1 cellular context compared by ENCODE assay signal in the genomic region with DNA sequence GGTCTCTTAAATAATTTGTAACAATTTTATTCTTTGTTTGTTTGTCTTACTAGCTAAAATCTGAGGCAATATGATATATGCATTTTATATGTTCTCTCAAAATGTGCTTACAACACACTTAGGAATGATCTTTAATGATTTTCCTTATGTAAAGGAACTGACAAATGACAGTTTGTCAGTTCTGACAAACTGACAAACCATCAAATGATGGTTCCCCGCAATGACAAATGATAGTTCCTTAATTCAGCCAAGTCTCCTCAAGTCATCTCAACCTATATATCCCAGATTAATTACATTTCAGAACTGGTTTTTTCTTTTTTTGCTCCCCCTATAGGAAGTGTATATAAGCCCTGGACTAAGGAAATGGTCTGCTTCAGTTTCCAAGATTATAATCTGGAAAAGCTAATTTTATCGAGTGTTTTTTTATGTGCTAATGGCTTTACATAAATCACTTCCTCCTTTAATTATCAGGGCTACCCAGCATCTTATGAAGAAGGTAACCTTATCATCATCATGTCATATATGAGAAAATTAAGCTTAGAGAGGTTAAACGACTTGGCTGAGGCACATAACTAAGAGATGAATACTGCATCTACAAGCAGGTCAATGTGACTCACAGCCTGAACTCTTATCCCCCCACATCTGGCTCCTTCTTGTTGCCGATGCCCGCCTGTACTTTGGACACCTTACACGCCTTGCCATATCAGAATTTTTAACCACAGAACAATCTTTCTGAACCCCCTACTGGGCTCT.
TF ChIP-seq lines count a peak whose summit lies in the region.

No MANE protein-coding gene starts in this region.

TF ChIP-seq in K562, 482 proteins besides CTCF, POLR2A, EP300 and RAD21 (continued from another document and continues in another):
- TF ChIP-seq, protein P1, sequence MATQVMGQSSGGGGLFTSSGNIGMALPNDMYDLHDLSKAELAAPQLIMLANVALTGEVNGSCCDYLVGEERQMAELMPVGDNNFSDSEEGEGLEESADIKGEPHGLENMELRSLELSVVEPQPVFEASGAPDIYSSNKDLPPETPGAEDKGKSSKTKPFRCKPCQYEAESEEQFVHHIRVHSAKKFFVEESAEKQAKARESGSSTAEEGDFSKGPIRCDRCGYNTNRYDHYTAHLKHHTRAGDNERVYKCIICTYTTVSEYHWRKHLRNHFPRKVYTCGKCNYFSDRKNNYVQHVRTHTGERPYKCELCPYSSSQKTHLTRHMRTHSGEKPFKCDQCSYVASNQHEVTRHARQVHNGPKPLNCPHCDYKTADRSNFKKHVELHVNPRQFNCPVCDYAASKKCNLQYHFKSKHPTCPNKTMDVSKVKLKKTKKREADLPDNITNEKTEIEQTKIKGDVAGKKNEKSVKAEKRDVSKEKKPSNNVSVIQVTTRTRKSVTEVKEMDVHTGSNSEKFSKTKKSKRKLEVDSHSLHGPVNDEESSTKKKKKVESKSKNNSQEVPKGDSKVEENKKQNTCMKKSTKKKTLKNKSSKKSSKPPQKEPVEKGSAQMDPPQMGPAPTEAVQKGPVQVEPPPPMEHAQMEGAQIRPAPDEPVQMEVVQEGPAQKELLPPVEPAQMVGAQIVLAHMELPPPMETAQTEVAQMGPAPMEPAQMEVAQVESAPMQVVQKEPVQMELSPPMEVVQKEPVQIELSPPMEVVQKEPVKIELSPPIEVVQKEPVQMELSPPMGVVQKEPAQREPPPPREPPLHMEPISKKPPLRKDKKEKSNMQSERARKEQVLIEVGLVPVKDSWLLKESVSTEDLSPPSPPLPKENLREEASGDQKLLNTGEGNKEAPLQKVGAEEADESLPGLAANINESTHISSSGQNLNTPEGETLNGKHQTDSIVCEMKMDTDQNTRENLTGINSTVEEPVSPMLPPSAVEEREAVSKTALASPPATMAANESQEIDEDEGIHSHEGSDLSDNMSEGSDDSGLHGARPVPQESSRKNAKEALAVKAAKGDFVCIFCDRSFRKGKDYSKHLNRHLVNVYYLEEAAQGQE (CRISPR knock-in tag; IDR thresholded peaks at IDR 0.05; ENCODE audit: low read depth): no peak
- TF ChIP-seq GABPB1 (CRISPR knock-in tag; IDR thresholded peaks at IDR 0.05) (no peak), RBFOX2 (IDR thresholded peaks at IDR 0.05; ENCODE audit: low read depth, low read length) (no peak), ZNF354B (CRISPR knock-in tag; IDR thresholded peaks at IDR 0.05) (no peak), RAD51 (IDR thresholded peaks at IDR 0.05; ENCODE audit: borderline replicate concordance, low read depth) (no peak), RB1 (IDR thresholded peaks at IDR 0.05; ENCODE audit: low read depth) (no peak), ILK (tag; IDR thresholded peaks at IDR 0.05; ENCODE audit: borderline replicate concordance, low read depth) (no peak), HDAC6 (IDR thresholded peaks at IDR 0.05; ENCODE audit: low read depth, low read length) (no peak), ZZZ3 (IDR thresholded peaks at IDR 0.05) (no peak), MCM5 (IDR thresholded peaks at IDR 0.05; ENCODE audit: low read depth) (no peak), ZNF57 (CRISPR knock-in tag; IDR thresholded peaks at IDR 0.05) (no peak), MEF2A (IDR thresholded peaks at IDR 0.05; ENCODE audit: control insufficient read depth, low read depth, low read length) (no peak), CREBBP (IDR thresholded peaks at IDR 0.05; ENCODE audit: low read depth, low read length) (no peak), SRSF9 (IDR thresholded peaks at IDR 0.05; ENCODE audit: borderline replicate concordance, low read depth, low read length) (no peak), JUN (IDR thresholded peaks at IDR 0.05; ENCODE audit: borderline replicate concordance, low read depth, low read length) (no peak), JUN (CRISPR knock-in tag; IDR thresholded peaks at IDR 0.05; ENCODE audit: borderline replicate concordance) (no peak), KDM2B (CRISPR knock-in tag; IDR thresholded peaks at IDR 0.05) (no peak), SMARCA4 (IDR thresholded peaks at IDR 0.05) (peak; percentile 68), TGIF2 (CRISPR knock-in tag; IDR thresholded peaks at IDR 0.05) (no peak), ZNF766 (CRISPR knock-in tag; conservative IDR thresholded peaks at IDR 0.05) (no peak), ZSCAN29 (IDR thresholded peaks at IDR 0.05) (no peak), SMARCE1 (IDR thresholded peaks at IDR 0.05) (peak; percentile 75), ZNF133 (CRISPR knock-in tag; IDR thresholded peaks at IDR 0.05) (no peak), MED1 (CRISPR knock-in tag; IDR thresholded peaks at IDR 0.05; ENCODE audit: borderline replicate concordance) (no peak), CBX8 (IDR thresholded peaks at IDR 0.05; ENCODE audit: borderline replicate concordance, extremely low read depth, low read depth, low read length, poor library complexity, severe bottlenecking) (no peak), ZNF274 (IDR thresholded peaks at IDR 0.05; ENCODE audit: borderline replicate concordance, low read depth, low read length) (no peak), PRPF4 (IDR thresholded peaks at IDR 0.05; ENCODE audit: insufficient read depth, low read depth, low read length, poor library complexity, severe bottlenecking) (no peak), CHCHD3 (CRISPR knock-in tag; IDR thresholded peaks at IDR 0.05) (no peak), ZNF586 (CRISPR knock-in tag; conservative IDR thresholded peaks at IDR 0.05) (no peak)
- TF ChIP-seq, protein P2, sequence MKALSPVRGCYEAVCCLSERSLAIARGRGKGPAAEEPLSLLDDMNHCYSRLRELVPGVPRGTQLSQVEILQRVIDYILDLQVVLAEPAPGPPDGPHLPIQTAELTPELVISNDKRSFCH (CRISPR knock-in tag; IDR thresholded peaks at IDR 0.05): no peak
- TF ChIP-seq, protein P2 (tag; IDR thresholded peaks at IDR 0.05): no peak
- TF ChIP-seq, protein P3, sequence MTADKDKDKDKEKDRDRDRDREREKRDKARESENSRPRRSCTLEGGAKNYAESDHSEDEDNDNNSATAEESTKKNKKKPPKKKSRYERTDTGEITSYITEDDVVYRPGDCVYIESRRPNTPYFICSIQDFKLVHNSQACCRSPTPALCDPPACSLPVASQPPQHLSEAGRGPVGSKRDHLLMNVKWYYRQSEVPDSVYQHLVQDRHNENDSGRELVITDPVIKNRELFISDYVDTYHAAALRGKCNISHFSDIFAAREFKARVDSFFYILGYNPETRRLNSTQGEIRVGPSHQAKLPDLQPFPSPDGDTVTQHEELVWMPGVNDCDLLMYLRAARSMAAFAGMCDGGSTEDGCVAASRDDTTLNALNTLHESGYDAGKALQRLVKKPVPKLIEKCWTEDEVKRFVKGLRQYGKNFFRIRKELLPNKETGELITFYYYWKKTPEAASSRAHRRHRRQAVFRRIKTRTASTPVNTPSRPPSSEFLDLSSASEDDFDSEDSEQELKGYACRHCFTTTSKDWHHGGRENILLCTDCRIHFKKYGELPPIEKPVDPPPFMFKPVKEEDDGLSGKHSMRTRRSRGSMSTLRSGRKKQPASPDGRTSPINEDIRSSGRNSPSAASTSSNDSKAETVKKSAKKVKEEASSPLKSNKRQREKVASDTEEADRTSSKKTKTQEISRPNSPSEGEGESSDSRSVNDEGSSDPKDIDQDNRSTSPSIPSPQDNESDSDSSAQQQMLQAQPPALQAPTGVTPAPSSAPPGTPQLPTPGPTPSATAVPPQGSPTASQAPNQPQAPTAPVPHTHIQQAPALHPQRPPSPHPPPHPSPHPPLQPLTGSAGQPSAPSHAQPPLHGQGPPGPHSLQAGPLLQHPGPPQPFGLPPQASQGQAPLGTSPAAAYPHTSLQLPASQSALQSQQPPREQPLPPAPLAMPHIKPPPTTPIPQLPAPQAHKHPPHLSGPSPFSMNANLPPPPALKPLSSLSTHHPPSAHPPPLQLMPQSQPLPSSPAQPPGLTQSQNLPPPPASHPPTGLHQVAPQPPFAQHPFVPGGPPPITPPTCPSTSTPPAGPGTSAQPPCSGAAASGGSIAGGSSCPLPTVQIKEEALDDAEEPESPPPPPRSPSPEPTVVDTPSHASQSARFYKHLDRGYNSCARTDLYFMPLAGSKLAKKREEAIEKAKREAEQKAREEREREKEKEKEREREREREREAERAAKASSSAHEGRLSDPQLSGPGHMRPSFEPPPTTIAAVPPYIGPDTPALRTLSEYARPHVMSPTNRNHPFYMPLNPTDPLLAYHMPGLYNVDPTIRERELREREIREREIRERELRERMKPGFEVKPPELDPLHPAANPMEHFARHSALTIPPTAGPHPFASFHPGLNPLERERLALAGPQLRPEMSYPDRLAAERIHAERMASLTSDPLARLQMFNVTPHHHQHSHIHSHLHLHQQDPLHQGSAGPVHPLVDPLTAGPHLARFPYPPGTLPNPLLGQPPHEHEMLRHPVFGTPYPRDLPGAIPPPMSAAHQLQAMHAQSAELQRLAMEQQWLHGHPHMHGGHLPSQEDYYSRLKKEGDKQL (CRISPR knock-in tag; IDR thresholded peaks at IDR 0.05; ENCODE audit: borderline replicate concordance): no peak
- TF ChIP-seq, protein P4, sequence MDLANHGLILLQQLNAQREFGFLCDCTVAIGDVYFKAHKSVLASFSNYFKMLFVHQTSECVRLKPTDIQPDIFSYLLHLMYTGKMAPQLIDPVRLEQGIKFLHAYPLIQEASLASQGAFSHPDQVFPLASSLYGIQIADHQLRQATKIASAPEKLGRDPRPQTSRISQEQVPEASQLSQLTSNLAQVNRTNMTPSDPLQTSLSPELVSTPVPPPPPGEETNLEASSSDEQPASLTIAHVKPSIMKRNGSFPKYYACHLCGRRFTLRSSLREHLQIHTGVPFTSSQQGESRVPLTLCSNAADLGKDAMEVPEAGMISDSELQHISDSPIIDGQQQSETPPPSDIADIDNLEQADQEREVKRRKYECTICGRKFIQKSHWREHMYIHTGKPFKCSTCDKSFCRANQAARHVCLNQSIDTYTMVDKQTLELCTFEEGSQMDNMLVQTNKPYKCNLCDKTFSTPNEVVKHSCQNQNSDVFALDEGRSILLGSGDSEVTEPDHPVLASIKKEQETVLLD (IDR thresholded peaks at IDR 0.05): 0 out of 2 replicates have a peak, but pooled peaks have one; percentile 21
- TF ChIP-seq, protein P5, sequence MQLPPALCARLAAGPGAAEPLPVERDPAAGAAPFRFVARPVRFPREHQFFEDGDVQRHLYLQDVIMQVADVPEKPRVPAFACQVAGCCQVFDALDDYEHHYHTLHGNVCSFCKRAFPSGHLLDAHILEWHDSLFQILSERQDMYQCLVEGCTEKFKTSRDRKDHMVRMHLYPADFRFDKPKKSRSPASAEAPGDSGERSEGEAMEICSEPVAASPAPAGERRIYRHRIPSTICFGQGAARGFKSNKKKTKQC (CRISPR knock-in tag; IDR thresholded peaks at IDR 0.05): no peak
- TF ChIP-seq, protein P6, sequence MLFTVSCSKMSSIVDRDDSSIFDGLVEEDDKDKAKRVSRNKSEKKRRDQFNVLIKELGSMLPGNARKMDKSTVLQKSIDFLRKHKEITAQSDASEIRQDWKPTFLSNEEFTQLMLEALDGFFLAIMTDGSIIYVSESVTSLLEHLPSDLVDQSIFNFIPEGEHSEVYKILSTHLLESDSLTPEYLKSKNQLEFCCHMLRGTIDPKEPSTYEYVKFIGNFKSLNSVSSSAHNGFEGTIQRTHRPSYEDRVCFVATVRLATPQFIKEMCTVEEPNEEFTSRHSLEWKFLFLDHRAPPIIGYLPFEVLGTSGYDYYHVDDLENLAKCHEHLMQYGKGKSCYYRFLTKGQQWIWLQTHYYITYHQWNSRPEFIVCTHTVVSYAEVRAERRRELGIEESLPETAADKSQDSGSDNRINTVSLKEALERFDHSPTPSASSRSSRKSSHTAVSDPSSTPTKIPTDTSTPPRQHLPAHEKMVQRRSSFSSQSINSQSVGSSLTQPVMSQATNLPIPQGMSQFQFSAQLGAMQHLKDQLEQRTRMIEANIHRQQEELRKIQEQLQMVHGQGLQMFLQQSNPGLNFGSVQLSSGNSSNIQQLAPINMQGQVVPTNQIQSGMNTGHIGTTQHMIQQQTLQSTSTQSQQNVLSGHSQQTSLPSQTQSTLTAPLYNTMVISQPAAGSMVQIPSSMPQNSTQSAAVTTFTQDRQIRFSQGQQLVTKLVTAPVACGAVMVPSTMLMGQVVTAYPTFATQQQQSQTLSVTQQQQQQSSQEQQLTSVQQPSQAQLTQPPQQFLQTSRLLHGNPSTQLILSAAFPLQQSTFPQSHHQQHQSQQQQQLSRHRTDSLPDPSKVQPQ (CRISPR knock-in tag; IDR thresholded peaks at IDR 0.05; ENCODE audit: borderline replicate concordance): no peak
- TF ChIP-seq, protein P7, sequence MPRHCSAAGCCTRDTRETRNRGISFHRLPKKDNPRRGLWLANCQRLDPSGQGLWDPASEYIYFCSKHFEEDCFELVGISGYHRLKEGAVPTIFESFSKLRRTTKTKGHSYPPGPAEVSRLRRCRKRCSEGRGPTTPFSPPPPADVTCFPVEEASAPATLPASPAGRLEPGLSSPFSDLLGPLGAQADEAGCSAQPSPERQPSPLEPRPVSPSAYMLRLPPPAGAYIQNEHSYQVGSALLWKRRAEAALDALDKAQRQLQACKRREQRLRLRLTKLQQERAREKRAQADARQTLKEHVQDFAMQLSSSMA (CRISPR knock-in tag; IDR thresholded peaks at IDR 0.05): no peak
- TF ChIP-seq, protein P8, sequence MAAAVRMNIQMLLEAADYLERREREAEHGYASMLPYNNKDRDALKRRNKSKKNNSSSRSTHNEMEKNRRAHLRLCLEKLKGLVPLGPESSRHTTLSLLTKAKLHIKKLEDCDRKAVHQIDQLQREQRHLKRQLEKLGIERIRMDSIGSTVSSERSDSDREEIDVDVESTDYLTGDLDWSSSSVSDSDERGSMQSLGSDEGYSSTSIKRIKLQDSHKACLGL (CRISPR knock-in tag; IDR thresholded peaks at IDR 0.05; ENCODE audit: borderline replicate concordance, poor library complexity, severe bottlenecking): no peak
- TF ChIP-seq, protein P9, sequence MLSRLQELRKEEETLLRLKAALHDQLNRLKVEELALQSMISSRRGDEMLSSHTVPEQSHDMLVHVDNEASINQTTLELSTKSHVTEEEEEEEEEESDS (CRISPR knock-in tag; IDR thresholded peaks at IDR 0.05): no peak
- TF ChIP-seq, protein P10, sequence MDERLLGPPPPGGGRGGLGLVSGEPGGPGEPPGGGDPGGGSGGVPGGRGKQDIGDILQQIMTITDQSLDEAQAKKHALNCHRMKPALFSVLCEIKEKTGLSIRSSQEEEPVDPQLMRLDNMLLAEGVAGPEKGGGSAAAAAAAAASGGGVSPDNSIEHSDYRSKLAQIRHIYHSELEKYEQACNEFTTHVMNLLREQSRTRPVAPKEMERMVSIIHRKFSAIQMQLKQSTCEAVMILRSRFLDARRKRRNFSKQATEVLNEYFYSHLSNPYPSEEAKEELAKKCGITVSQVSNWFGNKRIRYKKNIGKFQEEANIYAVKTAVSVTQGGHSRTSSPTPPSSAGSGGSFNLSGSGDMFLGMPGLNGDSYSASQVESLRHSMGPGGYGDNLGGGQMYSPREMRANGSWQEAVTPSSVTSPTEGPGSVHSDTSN (CRISPR knock-in tag; IDR thresholded peaks at IDR 0.05; ENCODE audit: low read depth): no peak
- TF ChIP-seq, protein P10 (tag; conservative IDR thresholded peaks at IDR 0.05; ENCODE audit: low read depth): 0 out of 2 replicates have a peak, but pooled peaks have one; percentile 39
